Comparison of ENCODE assay signal across 5 cellular contexts in genomic region chr1:109293026-109293425, GRCh38. TPM values are rescaled to one million over a fixed set of nuclear protein-coding genes. Genes with fewer than 3 reads are reported as not detected.
"Had no signal": no experiment of that assay in that cellular context is flagged by ENCODE, and none has a peak within 500 bp of the region (broad histone marks: within the 10 kb centered on the region; RNA-seq: fewer than 3 reads in every experiment).

No MANE protein-coding gene starts in this region.

- H3K4me3 Mint-ChIP-seq: GM23338, H9 had no signal

- H3K9me3 Mint-ChIP-seq: GM23338, H9, IgD-negative memory B cell had no signal

- H3K27ac Mint-ChIP-seq: GM23338, IgD-negative memory B cell had no signal

- H3K36me3 Mint-ChIP-seq: IgD-negative memory B cell had no signal

- H3K4me3 ChIP-seq: GM23338 had no signal

- ATAC-seq: GM23338 had no signal

- H3K4me2 ChIP-seq: GM23338 had no signal

- DNase-seq: H9, HCEC 1CT had no signal

RNA-seq across cellular contexts. Expression of gene PSRC1, which starts 10.1 kb away (rescaled TPM):
- polyA plus RNA-seq: IgD-negative memory B cell had no signal

RNA-seq across cellular contexts. Expression of gene MYBPHL, which starts 13.8 kb away (rescaled TPM):
- total RNA-seq: GM23338, HT-29 had no signal
- polyA plus RNA-seq: GM23338, IgD-negative memory B cell had no signal
